ENCODE assay signal across 25 cellular contexts in genomic region chr2:173229086-173229485, GRCh38.
"Had no signal": no experiment of that assay in that cellular context is flagged by ENCODE, and none has a peak within 500 bp of the region (broad histone marks: within the 10 kb centered on the region; RNA-seq: fewer than 3 reads in every experiment).

No MANE protein-coding gene starts in this region.

- H3K27ac ChIP-seq: dorsolateral prefrontal cortex, lower lobe of right lung, neutrophil, parathyroid adenoma, sigmoid colon, skin epidermis, spleen, thoracic aorta, tibial nerve, upper lobe of left lung had no signal

- H3K4me3 ChIP-seq: dorsolateral prefrontal cortex, lower lobe of right lung, mucosa of descending colon, sigmoid colon, skin epidermis, spleen, thoracic aorta, tibial nerve, upper lobe of left lung had no signal

- ATAC-seq: esophagus mucosa; left ventricle myocardium superior; lower lobe of right lung; mucosa of descending colon; natural killer cell treated with Interleukin-12 subunit alpha and Interleukin-12 subunit beta and Interleukin-15 and Interleukin-18, amount 100 ng/mL, for 72 hours; right cardiac atrium; stimulated activated naive B cell treated with anti-CD40 and anti-IgM and Interleukin-4, amounts not matched to agents 10 μg/mL and 1 μg/mL and 100 μg/mL, for 72 hours had no signal

- H3K9me3 ChIP-seq: lower lobe of right lung, mucosa of descending colon, neutrophil, sigmoid colon, spleen, thoracic aorta, tibial nerve, upper lobe of left lung had no signal

- H3K36me3 ChIP-seq: neutrophil had no signal

- H3K4me3 Mint-ChIP-seq: memory B cell; mesothelial cell of epicardium; natural killer cell treated with Interleukin-12 subunit alpha and Interleukin-12 subunit beta and Interleukin-15 and Interleukin-18, amount 100 ng/mL, for 72 hours; neural crest cell; stimulated activated naive B cell treated with anti-CD40 and anti-IgM and Interleukin-4, amounts not matched to agents 10 μg/mL and 1 μg/mL and 100 μg/mL, for 72 hours; stimulated activated naive CD8-positive, alpha-beta T cell treated with anti-CD3 and anti-CD28 coated beads, Interleukin-15, Interleukin-2, amounts not matched to agents 100 ng/mL and 50 ng/mL, for 24 hours had no signal

- H3K27me3 Mint-ChIP-seq: memory B cell; naive B cell; natural killer cell treated with Interleukin-12 subunit alpha and Interleukin-12 subunit beta and Interleukin-15 and Interleukin-18, amount 100 ng/mL, for 72 hours; progenitor cell of endocrine pancreas; stimulated activated naive B cell treated with anti-CD40 and anti-IgM and Interleukin-4, amounts not matched to agents 10 μg/mL and 1 μg/mL and 100 μg/mL, for 72 hours had no signal

- H3K4me1 Mint-ChIP-seq: memory B cell; naive B cell; stimulated activated naive B cell treated with anti-CD40 and anti-IgM and Interleukin-4, amounts not matched to agents 10 μg/mL and 1 μg/mL and 100 μg/mL, for 72 hours had no signal

- H3K4me1 ChIP-seq: parathyroid adenoma, spleen had no signal

- H3K36me3 Mint-ChIP-seq: naive B cell; natural killer cell treated with Interleukin-12 subunit alpha and Interleukin-12 subunit beta and Interleukin-15 and Interleukin-18, amount 100 ng/mL, for 72 hours had no signal

- H3K27ac Mint-ChIP-seq: memory B cell; mesothelial cell of epicardium; naive B cell; natural killer cell treated with Interleukin-12 subunit alpha and Interleukin-12 subunit beta and Interleukin-15 and Interleukin-18, amount 100 ng/mL, for 72 hours; progenitor cell of endocrine pancreas; stimulated activated naive B cell treated with anti-CD40 and anti-IgM and Interleukin-4, amounts not matched to agents 10 μg/mL and 1 μg/mL and 100 μg/mL, for 72 hours; stimulated activated naive CD8-positive, alpha-beta T cell treated with anti-CD3 and anti-CD28 coated beads, Interleukin-15, Interleukin-2, amounts not matched to agents 100 ng/mL and 50 ng/mL, for 24 hours had no signal

- H3K27me3 ChIP-seq: dorsolateral prefrontal cortex, neutrophil, sigmoid colon, spleen, tibial nerve, upper lobe of left lung had no signal

- DNase-seq: dorsolateral prefrontal cortex; effector CD4-positive, alpha-beta T cell; foreskin melanocyte; left ventricle myocardium superior; lower lobe of right lung; mucosa of descending colon; naive B cell; right cardiac atrium; sigmoid colon; spleen; stimulated activated CD4-positive, alpha-beta T cell treated with anti-CD3 and anti-CD28 coated beads, Interleukin-4, amount 100 ng/mL, for 4 hours; stimulated activated naive B cell treated with anti-CD40 and anti-IgM and Interleukin-4, amounts not matched to agents 10 μg/mL and 1 μg/mL and 100 μg/mL, for 72 hours; upper lobe of left lung had no signal

- H2AFZ ChIP-seq: parathyroid adenoma had no signal

- H3K9ac ChIP-seq: parathyroid adenoma had no signal

- H3K79me2 ChIP-seq: parathyroid adenoma had no signal

- H3K9me3 Mint-ChIP-seq: memory B cell; mesothelial cell of epicardium; naive B cell; natural killer cell treated with Interleukin-12 subunit alpha and Interleukin-12 subunit beta and Interleukin-15 and Interleukin-18, amount 100 ng/mL, for 72 hours; neural crest cell; stimulated activated naive B cell treated with anti-CD40 and anti-IgM and Interleukin-4, amounts not matched to agents 10 μg/mL and 1 μg/mL and 100 μg/mL, for 72 hours; stimulated activated naive CD8-positive, alpha-beta T cell treated with anti-CD3 and anti-CD28 coated beads, Interleukin-15, Interleukin-2, amounts not matched to agents 100 ng/mL and 50 ng/mL, for 24 hours had no signal
